9 cellular contexts compared by ENCODE assay signal in genomic region chr12:54081053-54081514, GRCh38. TPM values are rescaled to one million over a fixed set of nuclear protein-coding genes. Genes with fewer than 3 reads are reported as not detected.
DNase-seq lines count a peak whose midpoint lies in the region; ATAC-seq and TF ChIP-seq lines count a peak whose summit lies in the region.
"Not testable (repeated sequence)": the region's sequence is repeated elsewhere in the genome, so short reads cannot be mapped to it uniquely, and the experiment has no call there.
"Had no signal": no experiment of that assay in that cellular context is flagged by ENCODE, and none has a peak within 500 bp of the region (broad histone marks: within the 10 kb centered on the region; RNA-seq: fewer than 3 reads in every experiment).

No MANE protein-coding gene starts in this region.

- H3K4me2 ChIP-seq in OCI-LY7 (ENCODE audit: low read length): peak overlapping the region; percentile 62

- CTCF ChIA-PET in OCI-LY7 (lab: Charles Lee; ENCODE audit: unreplicated experiment): interaction anchor here (0.7 kb wide), 1 partner anchor 320 kb away, joined by 4 read pairs; no protein-coding TSS in a partner anchor
- CTCF ChIA-PET in activated CD8-positive, alpha-beta T cell treated with anti-CD3 and anti-CD28 coated beads, Interleukin-2, amount 10 ng/mL, durations not matched to agents 7 days and 5 days (lab: Charles Lee): not testable (repeated sequence)

- ATAC-seq in activated CD8-positive, alpha-beta T cell treated with anti-CD3 and anti-CD28 coated beads, Interleukin-2, amount 10 ng/mL, durations not matched to agents 7 days and 5 days: not testable (repeated sequence)
- peak in 1 of 2 donors; percentile 16 for ATAC-seq in naive B cell (ENCODE audit: low read depth in 2 of 2)

- not testable (repeated sequence) for H3K36me3 ChIP-seq in OCI-LY7 (ENCODE audit: insufficient read depth, low read length); esophagus muscularis mucosa

- not testable (repeated sequence) for TF ChIP-seq CTCF in GM12864 (IDR thresholded peaks at IDR 0.05; ENCODE audit: low read depth, low read length, missing control alignments); OCI-LY7 (conservative IDR thresholded peaks at IDR 0.05; ENCODE audit: low read length); esophagus muscularis mucosa (IDR thresholded peaks at IDR 0.05); type B pancreatic cell (conservative IDR thresholded peaks at IDR 0.05)

- H3K4me1 ChIP-seq in OCI-LY7 (ENCODE audit: insufficient read depth, low read length, poor library complexity, severe bottlenecking): not testable (repeated sequence)
- H3K4me1 ChIP-seq in esophagus muscularis mucosa: peaks cover 0 to 55% (median 36%) of the 10 kb centered on the region in 4 donors

- H3K4me3 Mint-ChIP-seq in activated CD8-positive, alpha-beta T cell treated with anti-CD3 and anti-CD28 coated beads, Interleukin-2, amount 10 ng/mL, durations not matched to agents 7 days and 5 days: peak overlapping the region; percentile 85
- H3K4me3 Mint-ChIP-seq in activated naive CD8-positive, alpha-beta T cell treated with anti-CD3 and anti-CD28 coated beads for 36 hours: peak overlapping the region; percentile 83
- H3K4me3 Mint-ChIP-seq in naive B cell: peak overlapping the region; percentile 81 to 96 (median 90)
- peak overlapping the region; percentile 93 for H3K4me3 Mint-ChIP-seq in type B pancreatic cell

- H3K4me3 ChIP-seq in GM12864 (ENCODE audit: low read depth, low read length): peak overlapping the region; percentile 27
- peak overlapping the region; percentile 51 for H3K4me3 ChIP-seq in OCI-LY7 (ENCODE audit: low read depth, low read length, poor library complexity, severe bottlenecking)
- H3K4me3 ChIP-seq in esophagus muscularis mucosa: peak overlapping the region; percentile 48 to 61 (median 54)

- H4K20me1 ChIP-seq in OCI-LY7 (ENCODE audit: insufficient read depth, low read length): not testable (repeated sequence)

- DNase-seq in GM12864 (ENCODE audit: low read depth); esophagus muscularis mucosa (ENCODE audit: extremely low spot score); type B pancreatic cell (ENCODE audit: extremely low spot score, unreplicated experiment): not testable (repeated sequence)
- peak; percentile 18 for DNase-seq in OCI-LY7 (ENCODE audit: low spot score)
- peak; percentile 46 for DNase-seq in activated CD8-positive, alpha-beta T cell treated with anti-CD3 and anti-CD28 coated beads, Interleukin-2, amount 10 ng/mL, durations not matched to agents 7 days and 5 days
- DNase-seq in activated naive CD8-positive, alpha-beta T cell treated with anti-CD3 and anti-CD28 coated beads for 36 hours: peak; percentile 29
- DNase-seq in naive B cell: peak; percentile 45
- peak; percentile 12 for DNase-seq in stimulated activated CD4-positive, alpha-beta T cell treated with anti-CD3 and anti-CD28 coated beads, Interleukin-1b, Interleukin-23, amount 100 ng/mL, for 48 hours

- H3K27me3 ChIP-seq in esophagus muscularis mucosa: not testable (repeated sequence)

- H3K27ac ChIP-seq in OCI-LY7 (ENCODE audit: low read depth, low read length, poor library complexity, severe bottlenecking): peak overlapping the region; percentile 28
- peak overlapping the region; percentile 92 to 96 (median 95) for H3K27ac ChIP-seq in esophagus muscularis mucosa (replicated peaks in 1 of 4)

- intact Hi-C loops in OCI-LY7 (cut with micrococcal nuclease; ENCODE audit: unreplicated experiment); esophagus muscularis mucosa (cut with DNase I): not testable (repeated sequence)

- peak overlapping the region; percentile 48; the same call in 1 of the 2 replicates for H2AFZ ChIP-seq in OCI-LY7 (ENCODE audit: low read length)

- not testable (repeated sequence) for H3K9me3 Mint-ChIP-seq in activated CD8-positive, alpha-beta T cell treated with anti-CD3 and anti-CD28 coated beads, Interleukin-2, amount 10 ng/mL, durations not matched to agents 7 days and 5 days (ENCODE audit: insufficient read depth); activated naive CD8-positive, alpha-beta T cell treated with anti-CD3 and anti-CD28 coated beads for 36 hours; naive B cell; type B pancreatic cell

- H3K36me3 Mint-ChIP-seq in activated CD8-positive, alpha-beta T cell treated with anti-CD3 and anti-CD28 coated beads, Interleukin-2, amount 10 ng/mL, durations not matched to agents 7 days and 5 days (ENCODE audit: low read depth); activated naive CD8-positive, alpha-beta T cell treated with anti-CD3 and anti-CD28 coated beads for 36 hours; naive B cell: not testable (repeated sequence)
- peaks cover 12% of the 10 kb centered on the region for H3K36me3 Mint-ChIP-seq in type B pancreatic cell

- not testable (repeated sequence) for TF ChIP-seq EP300 in esophagus muscularis mucosa (IDR thresholded peaks at IDR 0.05)

- not testable (repeated sequence) for TF ChIP-seq POLR2A in esophagus muscularis mucosa (IDR thresholded peaks at IDR 0.05; ENCODE audit: low read depth)

- H3K4me1 Mint-ChIP-seq in activated CD8-positive, alpha-beta T cell treated with anti-CD3 and anti-CD28 coated beads, Interleukin-2, amount 10 ng/mL, durations not matched to agents 7 days and 5 days (ENCODE audit: low read depth): peaks cover 29% of the 10 kb centered on the region
- H3K4me1 Mint-ChIP-seq in activated naive CD8-positive, alpha-beta T cell treated with anti-CD3 and anti-CD28 coated beads for 36 hours: peaks cover 19% of the 10 kb centered on the region
- H3K4me1 Mint-ChIP-seq in naive B cell (peaks cover 30 to 39% (median 37%) of the 10 kb centered on the region in 3 donors), type B pancreatic cell (ENCODE audit: unreplicated experiment) (peaks cover 59% of the 10 kb centered on the region)

- H3K79me2 ChIP-seq in OCI-LY7 (ENCODE audit: insufficient read depth, low read depth, low read length): not testable (repeated sequence)

- not testable (repeated sequence) for H3K27me3 Mint-ChIP-seq in activated CD8-positive, alpha-beta T cell treated with anti-CD3 and anti-CD28 coated beads, Interleukin-2, amount 10 ng/mL, durations not matched to agents 7 days and 5 days (ENCODE audit: low read depth); activated naive CD8-positive, alpha-beta T cell treated with anti-CD3 and anti-CD28 coated beads for 36 hours; naive B cell
- peaks cover 15% of the 10 kb centered on the region for H3K27me3 Mint-ChIP-seq in type B pancreatic cell

- BruUV-seq in OCI-LY7 (replicated peaks; lab: Mats Ljungman, UMichigan): not testable (repeated sequence)

- not testable (repeated sequence) for H3K9me3 ChIP-seq in OCI-LY7 (ENCODE audit: low read length); esophagus muscularis mucosa

- not testable (repeated sequence) for H3K9me2 ChIP-seq in OCI-LY7 (ENCODE audit: insufficient read depth, low read length)

- WGBS in esophagus muscularis mucosa: 13% methylated on average over 16 of the region's 16 CpGs

- peak overlapping the region; percentile 90 for H3K27ac Mint-ChIP-seq in activated CD8-positive, alpha-beta T cell treated with anti-CD3 and anti-CD28 coated beads, Interleukin-2, amount 10 ng/mL, durations not matched to agents 7 days and 5 days
- peak overlapping the region; percentile 93 for H3K27ac Mint-ChIP-seq in activated naive CD8-positive, alpha-beta T cell treated with anti-CD3 and anti-CD28 coated beads for 36 hours
- H3K27ac Mint-ChIP-seq in naive B cell (peak overlapping the region; percentile 93 to 98 (median 96)), type B pancreatic cell (peak overlapping the region; percentile 95)

- POLR2A ChIA-PET in OCI-LY7 (lab: Charles Lee): not testable (repeated sequence)
- POLR2A ChIA-PET in activated CD8-positive, alpha-beta T cell treated with anti-CD3 and anti-CD28 coated beads, Interleukin-2, amount 10 ng/mL, durations not matched to agents 7 days and 5 days (lab: Charles Lee): interaction anchor here (1.3 kb wide), 1 partner anchor 27 kb away, joined by 3 read pairs; the partner anchor contains the start of gene HOXC4

RNA-seq across cellular contexts. Expression of gene HOXC4, which starts 27.4 kb away (rescaled TPM):
- total RNA-seq in OCI-LY7 (2014; rRNA removed; shearing (Covaris generic)): 6.2 and 7.1 TPM in 2 replicates
- total RNA-seq in OCI-LY7 (2022): 20.0 and 20.1 TPM in 2 replicates
- total RNA-seq in activated CD8-positive, alpha-beta T cell treated with anti-CD3 and anti-CD28 coated beads, Interleukin-2, amount 10 ng/mL, durations not matched to agents 7 days and 5 days: 1 to 10 TPM; 1.1 to 1.3 TPM
- total RNA-seq in activated naive CD8-positive, alpha-beta T cell treated with anti-CD3 and anti-CD28 coated beads for 36 hours: 1 to 10 TPM in 1 of 2 experiments, under 1 TPM in 1; 0.56 to 1.0 TPM
- total RNA-seq in esophagus muscularis mucosa: 1 to 10 TPM in 3 of 4 donors, under 1 TPM in 1; 0.83 to 3.6 (median 2.5) TPM
- 1 to 10 TPM in 1 of 6 donors, under 1 TPM in 4, not detected in 1; 0.17 to 1.0 (median 0.42) TPM for polyA plus RNA-seq in naive B cell (ENCODE audit: low read depth in 6 of 6)
- 6.7 and 47.9 TPM in 2 replicates for total RNA-seq in type B pancreatic cell (ENCODE audit: low replicate concordance)

RNA-seq across cellular contexts. Expression of gene HOXC5, which starts 48.2 kb away (rescaled TPM):
- not detected in 2 replicates for total RNA-seq in OCI-LY7 (2014; rRNA removed; shearing (Covaris generic))
- total RNA-seq in OCI-LY7 (2022) (not detected in 2 replicates), esophagus muscularis mucosa (1 to 10 TPM in 1 of 4 donors, under 1 TPM in 1, not detected in 2; 0.83 to 2.0 TPM), type B pancreatic cell (ENCODE audit: low replicate concordance) (1.9 and 56.9 TPM in 2 replicates)
- not detected for total RNA-seq in activated CD8-positive, alpha-beta T cell treated with anti-CD3 and anti-CD28 coated beads, Interleukin-2, amount 10 ng/mL, durations not matched to agents 7 days and 5 days
- total RNA-seq in activated naive CD8-positive, alpha-beta T cell treated with anti-CD3 and anti-CD28 coated beads for 36 hours: not detected
- not detected for polyA plus RNA-seq in naive B cell (ENCODE audit: low read depth in 6 of 6)
- total RNA-seq: pancreas had no signal
- polyA plus RNA-seq: pancreas had no signal

RNA-seq across cellular contexts. Expression of gene HOXC6, which starts 52.8 kb away (rescaled TPM):
- total RNA-seq in OCI-LY7 (2014; rRNA removed; shearing (Covaris generic)): 0.92 and 1.6 TPM in 2 replicates
- total RNA-seq in OCI-LY7 (2022) (2.7 and 3.7 TPM in 2 replicates), esophagus muscularis mucosa (under 1 TPM in 3 of 4 donors, not detected in 1; 0.23 to 0.42 (median 0.32) TPM), type B pancreatic cell (ENCODE audit: low replicate concordance) (4.8 and 23.0 TPM in 2 replicates)
- not detected for total RNA-seq in activated CD8-positive, alpha-beta T cell treated with anti-CD3 and anti-CD28 coated beads, Interleukin-2, amount 10 ng/mL, durations not matched to agents 7 days and 5 days
- total RNA-seq in activated naive CD8-positive, alpha-beta T cell treated with anti-CD3 and anti-CD28 coated beads for 36 hours: not detected
- not detected for polyA plus RNA-seq in naive B cell (ENCODE audit: low read depth in 6 of 6)
